18 cellular contexts compared by ENCODE assay signal in the genomic region with DNA sequence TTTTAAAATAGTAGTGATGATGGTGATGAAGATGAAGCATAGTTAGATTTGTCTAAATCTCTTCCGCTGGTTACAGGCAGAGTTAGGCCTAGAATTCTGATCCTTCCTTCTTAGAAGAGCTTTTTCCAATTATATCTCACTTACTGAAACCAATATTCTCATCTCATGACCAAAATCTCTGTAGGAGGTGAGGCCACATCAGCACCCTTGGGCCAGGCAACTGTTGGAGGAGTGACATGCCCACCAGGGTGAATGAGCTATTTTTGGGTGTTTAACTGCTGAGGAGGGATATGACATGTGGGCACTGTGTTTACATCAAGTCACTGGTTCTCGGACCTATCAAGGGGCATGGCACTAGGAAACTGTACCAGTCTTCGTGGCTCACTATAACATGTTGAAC.
"Had no signal": no experiment of that assay in that cellular context is flagged by ENCODE, and none has a peak within 500 bp of the region (broad histone marks: within the 10 kb centered on the region; RNA-seq: fewer than 3 reads in every experiment).

No MANE protein-coding gene starts in this region.

- H3K4me1 ChIP-seq: colonic mucosa, foreskin keratinocyte, gastroesophageal sphincter, heart right ventricle, left lung, lower lobe of right lung had no signal

- H3K36me3 ChIP-seq: colonic mucosa, gastroesophageal sphincter, heart right ventricle, left lung, lower lobe of right lung had no signal

- H3K27me3 ChIP-seq: colonic mucosa, gastroesophageal sphincter, heart right ventricle, left lung had no signal

- H3K4me3 ChIP-seq: colonic mucosa, gastroesophageal sphincter, heart right ventricle, left lung, lower lobe of right lung, mucosa of descending colon had no signal

- DNase-seq: colonic mucosa; cortex of kidney; effector CD8-positive, alpha-beta T cell; effector memory CD8-positive, alpha-beta T cell; endodermal cell; erythroblast; foreskin keratinocyte; heart right ventricle; hippocampal formation; left cardiac atrium; left lung; left ventricle myocardium superior; lower lobe of right lung; mesenchymal stem cell; mucosa of descending colon had no signal

- H3K9me3 ChIP-seq: colonic mucosa, gastroesophageal sphincter, heart right ventricle, left lung, lower lobe of right lung, mucosa of descending colon had no signal

- ATAC-seq: effector memory CD8-positive, alpha-beta T cell; esophagus mucosa; foreskin keratinocyte; gastroesophageal sphincter; heart right ventricle; left cardiac atrium; left lung; left ventricle myocardium superior; lower lobe of right lung; mucosa of descending colon had no signal

- H3K27ac ChIP-seq: colonic mucosa, epithelial cell of prostate, foreskin keratinocyte, gastroesophageal sphincter, heart right ventricle, left lung, lower lobe of right lung had no signal
